ENCODE assay signal across 1 cellular context in genomic region chr12:124939428-124940142, GRCh38.
TF ChIP-seq lines count a peak whose summit lies in the region.

No MANE protein-coding gene starts in this region.

TF ChIP-seq in HepG2, 621 proteins besides CTCF, POLR2A, EP300 and RAD21 (continued from another document and continues in another):
- TF ChIP-seq, protein P1, sequence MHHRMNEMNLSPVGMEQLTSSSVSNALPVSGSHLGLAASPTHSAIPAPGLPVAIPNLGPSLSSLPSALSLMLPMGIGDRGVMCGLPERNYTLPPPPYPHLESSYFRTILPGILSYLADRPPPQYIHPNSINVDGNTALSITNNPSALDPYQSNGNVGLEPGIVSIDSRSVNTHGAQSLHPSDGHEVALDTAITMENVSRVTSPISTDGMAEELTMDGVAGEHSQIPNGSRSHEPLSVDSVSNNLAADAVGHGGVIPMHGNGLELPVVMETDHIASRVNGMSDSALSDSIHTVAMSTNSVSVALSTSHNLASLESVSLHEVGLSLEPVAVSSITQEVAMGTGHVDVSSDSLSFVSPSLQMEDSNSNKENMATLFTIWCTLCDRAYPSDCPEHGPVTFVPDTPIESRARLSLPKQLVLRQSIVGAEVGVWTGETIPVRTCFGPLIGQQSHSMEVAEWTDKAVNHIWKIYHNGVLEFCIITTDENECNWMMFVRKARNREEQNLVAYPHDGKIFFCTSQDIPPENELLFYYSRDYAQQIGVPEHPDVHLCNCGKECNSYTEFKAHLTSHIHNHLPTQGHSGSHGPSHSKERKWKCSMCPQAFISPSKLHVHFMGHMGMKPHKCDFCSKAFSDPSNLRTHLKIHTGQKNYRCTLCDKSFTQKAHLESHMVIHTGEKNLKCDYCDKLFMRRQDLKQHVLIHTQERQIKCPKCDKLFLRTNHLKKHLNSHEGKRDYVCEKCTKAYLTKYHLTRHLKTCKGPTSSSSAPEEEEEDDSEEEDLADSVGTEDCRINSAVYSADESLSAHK (CRISPR knock-in tag; IDR thresholded peaks at IDR 0.05; ENCODE audit: borderline replicate concordance), result peak; percentile 16; the same call in 1 of the 2 replicates
- TF ChIP-seq PATZ1 (CRISPR knock-in tag; IDR thresholded peaks at IDR 0.05), result peak; percentile 37; the same call in 1 of the 2 replicates
- peak; percentile 33 for TF ChIP-seq KMT2A (CRISPR knock-in tag; IDR thresholded peaks at IDR 0.05)
- peak; percentile 73; the same call in 1 of the 2 replicates for TF ChIP-seq ZNF7 (CRISPR knock-in tag; IDR thresholded peaks at IDR 0.05)
- peak; percentile 63; the same call in 1 of the 2 replicates for TF ChIP-seq ZNF552 (CRISPR knock-in tag; IDR thresholded peaks at IDR 0.05; ENCODE audit: borderline replicate concordance)
- no peak; the same call in 1 of the 2 replicates for TF ChIP-seq EED (CRISPR knock-in tag; IDR thresholded peaks at IDR 0.05)
- no peak for TF ChIP-seq HOMEZ (CRISPR knock-in tag; IDR thresholded peaks at IDR 0.05; ENCODE audit: low read depth)
- no peak for TF ChIP-seq JUN (CRISPR knock-in tag; IDR thresholded peaks at IDR 0.05)
- TF ChIP-seq, protein P2, sequence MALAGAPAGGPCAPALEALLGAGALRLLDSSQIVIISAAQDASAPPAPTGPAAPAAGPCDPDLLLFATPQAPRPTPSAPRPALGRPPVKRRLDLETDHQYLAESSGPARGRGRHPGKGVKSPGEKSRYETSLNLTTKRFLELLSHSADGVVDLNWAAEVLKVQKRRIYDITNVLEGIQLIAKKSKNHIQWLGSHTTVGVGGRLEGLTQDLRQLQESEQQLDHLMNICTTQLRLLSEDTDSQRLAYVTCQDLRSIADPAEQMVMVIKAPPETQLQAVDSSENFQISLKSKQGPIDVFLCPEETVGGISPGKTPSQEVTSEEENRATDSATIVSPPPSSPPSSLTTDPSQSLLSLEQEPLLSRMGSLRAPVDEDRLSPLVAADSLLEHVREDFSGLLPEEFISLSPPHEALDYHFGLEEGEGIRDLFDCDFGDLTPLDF (CRISPR knock-in tag; IDR thresholded peaks at IDR 0.05), result peak; percentile 20; the same call in 1 of the 2 replicates
- TF ChIP-seq FOXK2 (IDR thresholded peaks at IDR 0.05), result no peak
- TF ChIP-seq ZKSCAN1 (IDR thresholded peaks at IDR 0.05; ENCODE audit: low read length), result no peak
- TF ChIP-seq ELK4 (CRISPR knock-in tag; IDR thresholded peaks at IDR 0.05; ENCODE audit: borderline replicate concordance), result no peak
- no peak; the same call in 1 of the 2 replicates for TF ChIP-seq NCOA2 (CRISPR knock-in tag; IDR thresholded peaks at IDR 0.05)
- TF ChIP-seq, protein P3, sequence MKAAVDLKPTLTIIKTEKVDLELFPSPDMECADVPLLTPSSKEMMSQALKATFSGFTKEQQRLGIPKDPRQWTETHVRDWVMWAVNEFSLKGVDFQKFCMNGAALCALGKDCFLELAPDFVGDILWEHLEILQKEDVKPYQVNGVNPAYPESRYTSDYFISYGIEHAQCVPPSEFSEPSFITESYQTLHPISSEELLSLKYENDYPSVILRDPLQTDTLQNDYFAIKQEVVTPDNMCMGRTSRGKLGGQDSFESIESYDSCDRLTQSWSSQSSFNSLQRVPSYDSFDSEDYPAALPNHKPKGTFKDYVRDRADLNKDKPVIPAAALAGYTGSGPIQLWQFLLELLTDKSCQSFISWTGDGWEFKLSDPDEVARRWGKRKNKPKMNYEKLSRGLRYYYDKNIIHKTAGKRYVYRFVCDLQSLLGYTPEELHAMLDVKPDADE (CRISPR knock-in tag; IDR thresholded peaks at IDR 0.05), result no peak
- TF ChIP-seq ZNF292 (CRISPR knock-in tag; IDR thresholded peaks at IDR 0.05; ENCODE audit: borderline replicate concordance, low read depth), result no peak
- TF ChIP-seq ZNF615 (CRISPR knock-in tag; IDR thresholded peaks at IDR 0.05; ENCODE audit: borderline replicate concordance), result peak; percentile 95
- TF ChIP-seq ATAD3A (CRISPR knock-in tag; IDR thresholded peaks at IDR 0.05), result no peak; the same call in 1 of the 2 replicates
- TF ChIP-seq MAFF (IDR thresholded peaks at IDR 0.05; ENCODE audit: low read depth, low read length), result peak; percentile 14; the same call in 1 of the 2 replicates
- TF ChIP-seq PBX2 (CRISPR knock-in tag; IDR thresholded peaks at IDR 0.05), result no peak
- TF ChIP-seq SIN3A (IDR thresholded peaks at IDR 0.05; ENCODE audit: borderline replicate concordance, low read depth, low read length), result peak; percentile 61; the same call in 1 of the 2 replicates
- TF ChIP-seq ZNF12 (CRISPR knock-in tag; IDR thresholded peaks at IDR 0.05), result peak; percentile 69
- peak; percentile 85; the same call in 1 of the 2 replicates for TF ChIP-seq IRX3 (CRISPR knock-in tag; IDR thresholded peaks at IDR 0.05; ENCODE audit: borderline replicate concordance, low read depth)
- TF ChIP-seq ZKSCAN5 (CRISPR knock-in tag; IDR thresholded peaks at IDR 0.05), result no peak
- TF ChIP-seq ZNF224 (CRISPR knock-in tag; IDR thresholded peaks at IDR 0.05), result peak; percentile 95
- TF ChIP-seq NRL (CRISPR knock-in tag; IDR thresholded peaks at IDR 0.05; ENCODE audit: borderline replicate concordance), result peak; percentile 89
- TF ChIP-seq ZNF790 (CRISPR knock-in tag; IDR thresholded peaks at IDR 0.05; ENCODE audit: borderline replicate concordance), result no peak
- peak; percentile 35; the same call in 1 of the 2 replicates for TF ChIP-seq ZNF343 (CRISPR knock-in tag; IDR thresholded peaks at IDR 0.05)
- peak; percentile 18; the same call in 1 of the 2 replicates for TF ChIP-seq KLF15 (CRISPR knock-in tag; IDR thresholded peaks at IDR 0.05; ENCODE audit: borderline replicate concordance)
- TF ChIP-seq, protein P4, sequence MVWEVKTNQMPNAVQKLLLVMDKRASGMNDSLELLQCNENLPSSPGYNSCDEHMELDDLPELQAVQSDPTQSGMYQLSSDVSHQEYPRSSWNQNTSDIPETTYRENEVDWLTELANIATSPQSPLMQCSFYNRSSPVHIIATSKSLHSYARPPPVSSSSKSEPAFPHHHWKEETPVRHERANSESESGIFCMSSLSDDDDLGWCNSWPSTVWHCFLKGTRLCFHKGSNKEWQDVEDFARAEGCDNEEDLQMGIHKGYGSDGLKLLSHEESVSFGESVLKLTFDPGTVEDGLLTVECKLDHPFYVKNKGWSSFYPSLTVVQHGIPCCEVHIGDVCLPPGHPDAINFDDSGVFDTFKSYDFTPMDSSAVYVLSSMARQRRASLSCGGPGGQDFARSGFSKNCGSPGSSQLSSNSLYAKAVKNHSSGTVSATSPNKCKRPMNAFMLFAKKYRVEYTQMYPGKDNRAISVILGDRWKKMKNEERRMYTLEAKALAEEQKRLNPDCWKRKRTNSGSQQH (CRISPR knock-in tag; IDR thresholded peaks at IDR 0.05; ENCODE audit: low read depth), result no peak; the same call in 1 of the 2 replicates
- no peak for TF ChIP-seq ZNF841 (CRISPR knock-in tag; IDR thresholded peaks at IDR 0.05; ENCODE audit: borderline replicate concordance)
- peak; percentile 95 for TF ChIP-seq ZNF350 (CRISPR knock-in tag; IDR thresholded peaks at IDR 0.05; ENCODE audit: borderline replicate concordance, low read depth)
- no peak for TF ChIP-seq HDAC6 (IDR thresholded peaks at IDR 0.05; ENCODE audit: low read depth, low read length)
- peak; percentile 60; the same call in 1 of the 2 replicates for TF ChIP-seq ZBTB8A (CRISPR knock-in tag; IDR thresholded peaks at IDR 0.05; ENCODE audit: borderline replicate concordance, low read depth)
- peak; percentile 63 for TF ChIP-seq ZFP91 (CRISPR knock-in tag; IDR thresholded peaks at IDR 0.05; ENCODE audit: borderline replicate concordance)
- TF ChIP-seq ZNF124 (CRISPR knock-in tag; IDR thresholded peaks at IDR 0.05), result peak; percentile 79; the same call in 1 of the 2 replicates
- peak; percentile 40; the same call in 1 of the 3 replicates for TF ChIP-seq MXI1 (IDR thresholded peaks at IDR 0.05; ENCODE audit: borderline replicate concordance, low read depth, low read length)
- TF ChIP-seq ZNF773 (CRISPR knock-in tag; IDR thresholded peaks at IDR 0.05; ENCODE audit: borderline replicate concordance), result no peak
- peak; percentile 21; the same call in 1 of the 2 replicates for TF ChIP-seq CAMTA2 (CRISPR knock-in tag; IDR thresholded peaks at IDR 0.05; ENCODE audit: borderline replicate concordance)
